30 cellular contexts compared by ENCODE assay signal in the genomic region with DNA sequence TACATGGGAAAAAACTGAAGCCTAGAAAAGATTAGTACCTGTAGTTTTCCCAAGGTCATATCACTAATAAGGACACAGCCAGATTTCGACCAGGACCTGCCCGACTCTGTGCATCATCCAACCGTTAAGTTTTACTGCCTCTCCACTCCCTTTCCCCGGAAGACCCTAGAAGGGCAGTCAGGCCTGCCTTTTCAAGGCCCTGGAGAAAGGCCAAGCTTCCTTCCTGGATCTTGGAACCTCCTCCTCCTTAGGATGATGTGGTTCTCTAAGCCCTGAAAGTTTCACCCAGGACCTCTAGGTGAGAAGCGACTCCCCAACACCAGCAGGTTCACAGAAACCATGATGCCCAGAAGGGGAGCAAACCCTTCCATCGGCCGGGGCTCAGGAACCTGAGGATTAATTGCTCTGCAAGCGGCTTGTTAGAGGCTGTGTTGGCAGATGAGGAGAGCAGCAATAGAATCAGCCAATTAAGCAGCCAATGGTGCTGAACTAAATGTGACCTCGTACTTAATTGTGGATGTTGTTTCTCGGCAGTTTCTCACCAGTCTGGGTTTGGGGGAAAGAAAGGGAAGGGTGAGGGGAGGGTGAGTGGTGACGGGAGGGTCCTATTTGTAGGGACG.
A peak's percentile ranks its signal among the peaks of the same experiment; 100 is the strongest.
DNase-seq lines count a peak whose midpoint lies in the region; TF ChIP-seq lines count a peak whose summit lies in the region.
"Had no signal": no experiment of that assay in that cellular context is flagged by ENCODE, and none has a peak within 500 bp of the region (broad histone marks: within the 10 kb centered on the region; RNA-seq: fewer than 3 reads in every experiment).

No MANE protein-coding gene starts in this region.

- peaks cover 3% of the 10 kb centered on the region for H3K27me3 Mint-ChIP-seq in nephron progenitor cell (ENCODE audit: low read depth, poor library complexity)

- H3K36me3 ChIP-seq in thyroid gland (no peaks in the 10 kb centered on the region), tibial nerve (no peaks in the 10 kb centered on the region)
- H3K36me3 ChIP-seq: esophagus muscularis mucosa had no signal

- H3K9me3 ChIP-seq in thyroid gland (no peaks in the 10 kb centered on the region), tibial nerve (peaks cover 0 to 7% (median 0%) of the 10 kb centered on the region in 4 donors)
- H3K9me3 ChIP-seq: esophagus muscularis mucosa had no signal

- H3K27ac ChIP-seq in thyroid gland (no peak overlapping the region), tibial nerve (no peak overlapping the region)
- H3K27ac ChIP-seq: esophagus muscularis mucosa, HL-60, skin epidermis had no signal

- 32% methylated on average over 12 of the region's 12 CpGs for WGBS in thyroid gland, 2 donors
- 50 to 52% methylated on average over 12 of the region's 12 CpGs for WGBS in tibial nerve, 2 donors

- no peak overlapping the region for H3K4me3 ChIP-seq in thyroid gland (replicated peaks in 1 of 3)
- no peak overlapping the region for H3K4me3 ChIP-seq in tibial nerve
- H3K4me3 ChIP-seq: esophagus muscularis mucosa, GM12878, skin epidermis had no signal

- intact Hi-C loops in thyroid gland (cut with DNase I) = no loop called here

- H3K9me3 Mint-ChIP-seq in nephron progenitor cell = peaks cover 12% of the 10 kb centered on the region
- H3K9me3 Mint-ChIP-seq: activated naive CD8-positive, alpha-beta T cell treated with anti-CD3 and anti-CD28 coated beads, Interleukin-2, amount 50 U/mL, for 24 hours; activated T-cell treated with anti-CD3 and anti-CD28 coated beads, Interleukin-2, amount 50 U/mL, for 4 hours had no signal

- H3K36me3 Mint-ChIP-seq in nephron progenitor cell (ENCODE audit: low read depth) = peaks cover 19% of the 10 kb centered on the region
- H3K36me3 Mint-ChIP-seq: activated CD8-positive, alpha-beta memory T cell treated with anti-CD3 and anti-CD28 coated beads, Interleukin-2, amount 10 ng/mL, durations not matched to agents 7 days and 5 days; CD4-positive, CD25-positive, alpha-beta regulatory T cell; naive B cell; stimulated activated memory B cell treated with anti-CD40 and anti-IgM and Interleukin-4, amounts not matched to agents 10 μg/mL and 1 μg/mL and 100 μg/mL, for 72 hours had no signal

- H3K27me3 ChIP-seq in thyroid gland (no peaks in the 10 kb centered on the region), tibial nerve (no peaks in the 10 kb centered on the region)

- no peak for TF ChIP-seq CTCF in nephron progenitor cell (IDR thresholded peaks at IDR 0.05)
- no peak for TF ChIP-seq CTCF in thyroid gland (IDR thresholded peaks at IDR 0.05)
- no peak for TF ChIP-seq CTCF in tibial nerve (IDR thresholded peaks at IDR 0.05)

- H3K4me1 ChIP-seq in thyroid gland (peaks cover 9% of the 10 kb centered on the region in 2 donors), tibial nerve (no peaks in the 10 kb centered on the region)
- H3K4me1 ChIP-seq: esophagus muscularis mucosa had no signal

- H3K4me1 Mint-ChIP-seq in nephron progenitor cell = peaks cover 84% of the 10 kb centered on the region
- H3K4me1 Mint-ChIP-seq: activated CD8-positive, alpha-beta memory T cell treated with anti-CD3 and anti-CD28 coated beads, Interleukin-2, amount 10 ng/mL, durations not matched to agents 7 days and 5 days; activated naive CD8-positive, alpha-beta T cell treated with anti-CD3 and anti-CD28 coated beads, Interleukin-2, amount 50 U/mL, for 24 hours; CD4-positive, CD25-positive, alpha-beta regulatory T cell; central memory CD8-positive, alpha-beta T cell; naive B cell; stimulated activated memory B cell treated with anti-CD40 and anti-IgM and Interleukin-4, amounts not matched to agents 10 μg/mL and 1 μg/mL and 100 μg/mL, for 72 hours; T-helper 17 cell had no signal

- H3K27ac Mint-ChIP-seq in nephron progenitor cell = peak overlapping the region; percentile 97
- H3K27ac Mint-ChIP-seq: activated CD8-positive, alpha-beta memory T cell treated with anti-CD3 and anti-CD28 coated beads, Interleukin-2, amount 10 ng/mL, durations not matched to agents 7 days and 5 days; activated naive CD8-positive, alpha-beta T cell treated with anti-CD3 and anti-CD28 coated beads, Interleukin-2, amount 50 U/mL, for 24 hours; CD4-positive, CD25-positive, alpha-beta regulatory T cell; naive B cell; stimulated activated memory B cell treated with anti-CD40 and anti-IgM and Interleukin-4, amounts not matched to agents 10 μg/mL and 1 μg/mL and 100 μg/mL, for 72 hours; T-helper 17 cell had no signal

- no peak for TF ChIP-seq POLR2A in thyroid gland (IDR thresholded peaks at IDR 0.05)
- no peak for TF ChIP-seq POLR2A in tibial nerve (IDR thresholded peaks at IDR 0.05)

- TF ChIP-seq EP300 in tibial nerve (IDR thresholded peaks at IDR 0.05) = no peak

- DNase-seq in NCI-H2171 treated with DMSO at 0.1 percent for 48 hours (lab: John Stamatoyannopoulos, UW) (peak; percentile 42), NCI-H2171 (lab: John Stamatoyannopoulos, UW) (no peak), astrocyte of the hippocampus (ENCODE audit: low read depth, low spot score) (peak; percentile 65), nephron progenitor cell (peak; percentile 47), thyroid gland (peak; percentile 65 to 70), tibial nerve (ENCODE audit: low spot score in 2 of 2) (no peak), NCI-H128 (lab: John Stamatoyannopoulos, UW; ENCODE audit: unreplicated experiment) (no peak), cerebellar nuclear complex (lab: John Stamatoyannopoulos, UW) (no peak)
- DNase-seq: activated CD4-positive, alpha-beta T cell treated with anti-CD3 and anti-CD28 coated beads, Interleukin-2, amount 50 U/mL, for 4 hours; activated CD8-positive, alpha-beta memory T cell treated with anti-CD3 and anti-CD28 coated beads, Interleukin-2, amount 10 ng/mL, durations not matched to agents 7 days and 5 days; activated naive CD4-positive, alpha-beta T cell; activated naive CD8-positive, alpha-beta T cell treated with anti-CD3 and anti-CD28 coated beads, Interleukin-2, amount 50 U/mL, for 24 hours; activated T-cell treated with anti-CD3 and anti-CD28 coated beads, Interleukin-2, amount 50 U/mL, for 4 hours; CD4-positive, CD25-positive, alpha-beta regulatory T cell; foreskin fibroblast; H9; MM.1S; naive B cell; NCI-H1436; NCI-H510A treated with DMSO at 0.1 percent for 48 hours; occipital lobe; Right ventricle myocardium superior; T-helper 17 cell had no signal

- H3K4me3 Mint-ChIP-seq in nephron progenitor cell = peak overlapping the region; percentile 28
- H3K4me3 Mint-ChIP-seq: activated CD8-positive, alpha-beta memory T cell treated with anti-CD3 and anti-CD28 coated beads, Interleukin-2, amount 10 ng/mL, durations not matched to agents 7 days and 5 days; activated naive CD8-positive, alpha-beta T cell treated with anti-CD3 and anti-CD28 coated beads, Interleukin-2, amount 50 U/mL, for 24 hours; activated T-cell treated with anti-CD3 and anti-CD28 coated beads, Interleukin-2, amount 50 U/mL, for 4 hours; CD4-positive, CD25-positive, alpha-beta regulatory T cell; central memory CD8-positive, alpha-beta T cell; H9; mesothelial cell of epicardium; naive B cell; stimulated activated memory B cell treated with anti-CD40 and anti-IgM and Interleukin-4, amounts not matched to agents 10 μg/mL and 1 μg/mL and 100 μg/mL, for 72 hours; T-helper 17 cell had no signal

Comparison
In these comparisons a context has a peak if more than half of its experiments do, and no peak if none do; other contexts are left out.
1. DNase-seq: peak in NCI-H2171 treated with DMSO at 0.1 percent for 48 hours (single experiment), astrocyte of the hippocampus (single experiment), nephron progenitor cell (single experiment) and thyroid gland (2 of 2); none in NCI-H2171 (single experiment), tibial nerve (0 of 2), NCI-H128 (single experiment) and cerebellar nuclear complex (0 of 2).